In genomic region chr14:61191751-61192150, GRCh38 we compare ENCODE assay signal across 27 cellular contexts.
"Had no signal": no experiment of that assay in that cellular context is flagged by ENCODE, and none has a peak within 500 bp of the region (broad histone marks: within the 10 kb centered on the region; RNA-seq: fewer than 3 reads in every experiment).

No MANE protein-coding gene starts in this region.

- H3K4me1 ChIP-seq: breast epithelium, colonic mucosa had no signal

- FAIRE-seq: endometrium, endothelial cell of umbilical vein, frontal cortex had no signal

- H3K36me3 ChIP-seq: ascending aorta, breast epithelium, cardiac muscle cell, colonic mucosa, esophagus squamous epithelium had no signal

- H3K9me3 ChIP-seq: ascending aorta, breast epithelium, colonic mucosa, esophagus squamous epithelium had no signal

- H3K27ac ChIP-seq: ascending aorta, breast epithelium, cardiac muscle cell, colonic mucosa, epithelial cell of prostate, esophagus squamous epithelium had no signal

- ATAC-seq: activated CD4-positive, alpha-beta T cell treated with anti-CD3 and anti-CD28 coated beads for 36 hours; activated CD8-positive, alpha-beta memory T cell treated with anti-CD3 and anti-CD28 coated beads, Interleukin-2, amount 10 ng/mL, durations not matched to agents 7 days and 5 days; activated CD8-positive, alpha-beta T cell treated with anti-CD3 and anti-CD28 coated beads, Interleukin-2, amount 10 ng/mL, durations not matched to agents 7 days and 5 days had no signal

- H3K27me3 ChIP-seq: ascending aorta, breast epithelium, cardiac muscle cell had no signal

- H3K4me3 ChIP-seq: ascending aorta, breast epithelium, cardiac muscle cell, colonic mucosa, esophagus squamous epithelium had no signal

- DNase-seq: activated CD4-positive, alpha-beta memory T cell treated with anti-CD3 and anti-CD28 coated beads for 36 hours; activated CD4-positive, alpha-beta T cell treated with anti-CD3 and anti-CD28 coated beads for 36 hours; activated CD4-positive, alpha-beta T cell treated with anti-CD3 and anti-CD28 coated beads, Interleukin-2, amount 10 ng/mL, durations not matched to agents 24 days and 14 days; activated CD4-positive, CD25-positive, alpha-beta regulatory T cell; activated CD4-positive, CD25-positive, alpha-beta regulatory T cell treated with anti-CD3 and anti-CD28 coated beads, Interleukin-2, amount 50 U/mL, for 72 hours; activated CD8-positive, alpha-beta memory T cell treated with anti-CD3 and anti-CD28 coated beads, Interleukin-2, amount 10 ng/mL, durations not matched to agents 7 days and 5 days; activated CD8-positive, alpha-beta memory T cell treated with anti-CD3 and anti-CD28 coated beads, Interleukin-2, amount 50 U/mL, for 4 hours; activated CD8-positive, alpha-beta T cell treated with anti-CD3 and anti-CD28 coated beads, Interleukin-2, amount 10 ng/mL, durations not matched to agents 7 days and 5 days; activated effector memory CD4-positive, alpha-beta T cell treated with anti-CD3 and anti-CD28 coated beads, Interleukin-2, amount 50 U/mL, for 16 hours; activated naive CD4-positive, alpha-beta T cell treated with anti-CD3 and anti-CD28 coated beads for 36 hours; activated naive CD8-positive, alpha-beta T cell treated with anti-CD3 and anti-CD28 coated beads, Interleukin-2, amount 10 ng/mL, durations not matched to agents 7 days and 5 days; activated T-cell treated with anti-CD3 and anti-CD28 coated beads, Interleukin-2, amount 50 U/mL, for 1 hour; activated T-cell treated with anti-CD3 and anti-CD28 coated beads, Interleukin-2, amount 50 U/mL, for 48 hours; central memory CD4-positive, alpha-beta T cell; cerebellar nuclear complex; colonic mucosa; effector CD8-positive, alpha-beta T cell; esophagus squamous epithelium; head of caudate nucleus; T-helper 2 cell had no signal
